9 cellular contexts compared by ENCODE assay signal in genomic region chr5:157027663-157028062, GRCh38. TPM values are rescaled to one million over a fixed set of nuclear protein-coding genes. Genes with fewer than 3 reads are reported as not detected.
DNase-seq lines count a peak whose midpoint lies in the region; ATAC-seq and FAIRE-seq lines count a peak whose summit lies in the region.
"Not testable (repeated sequence)": the region's sequence is repeated elsewhere in the genome, so short reads cannot be mapped to it uniquely, and the experiment has no call there.
"Had no signal": no experiment of that assay in that cellular context is flagged by ENCODE, and none has a peak within 500 bp of the region (broad histone marks: within the 10 kb centered on the region; RNA-seq: fewer than 3 reads in every experiment).

No MANE protein-coding gene starts in this region.

- H3K36me3 Mint-ChIP-seq in activated CD4-positive, alpha-beta memory T cell treated with anti-CD3 and anti-CD28 coated beads, Interleukin-2, amount 10 ng/mL, durations not matched to agents 7 days and 5 days (ENCODE audit: low read depth): peaks cover 21% of the 10 kb centered on the region

- POLR2A ChIA-PET in activated CD4-positive, alpha-beta memory T cell treated with anti-CD3 and anti-CD28 coated beads, Interleukin-2, amount 10 ng/mL, durations not matched to agents 7 days and 5 days (lab: Charles Lee): interaction anchor here (1.5 to 4.7 kb wide), 3 partner anchors 47 to 115 kb away, joined by 6 to 33 read pairs (median 10); partner anchors contain the start of genes HAVCR2 and MED7

- DNase-seq in GM18507 (ENCODE audit: extremely low spot score, insufficient read length, low read depth): not testable (repeated sequence)
- DNase-seq in GM19238 (ENCODE audit: insufficient read length, low spot score): peak; percentile 22
- DNase-seq in activated CD4-positive, alpha-beta memory T cell treated with anti-CD3 and anti-CD28 coated beads, Interleukin-2, amount 10 ng/mL, durations not matched to agents 7 days and 5 days: peak; percentile 25

- peak overlapping the region; percentile 75 for H3K27ac Mint-ChIP-seq in activated CD4-positive, alpha-beta memory T cell treated with anti-CD3 and anti-CD28 coated beads, Interleukin-2, amount 10 ng/mL, durations not matched to agents 7 days and 5 days

- not testable (repeated sequence) for H3K4me3 Mint-ChIP-seq in activated CD4-positive, alpha-beta memory T cell treated with anti-CD3 and anti-CD28 coated beads, Interleukin-2, amount 10 ng/mL, durations not matched to agents 7 days and 5 days

- not testable (repeated sequence) for H3K9me3 Mint-ChIP-seq in activated CD4-positive, alpha-beta memory T cell treated with anti-CD3 and anti-CD28 coated beads, Interleukin-2, amount 10 ng/mL, durations not matched to agents 7 days and 5 days

- H3K4me1 Mint-ChIP-seq in activated CD4-positive, alpha-beta memory T cell treated with anti-CD3 and anti-CD28 coated beads, Interleukin-2, amount 10 ng/mL, durations not matched to agents 7 days and 5 days: peaks cover 81% of the 10 kb centered on the region

- H3K27me3 Mint-ChIP-seq in activated CD4-positive, alpha-beta memory T cell treated with anti-CD3 and anti-CD28 coated beads, Interleukin-2, amount 10 ng/mL, durations not matched to agents 7 days and 5 days: not testable (repeated sequence)

- CTCF ChIA-PET in activated CD4-positive, alpha-beta memory T cell treated with anti-CD3 and anti-CD28 coated beads, Interleukin-2, amount 10 ng/mL, durations not matched to agents 7 days and 5 days (lab: Charles Lee): interaction anchor here (1.2 to 4.3 kb wide), 7 partner anchors 10 to 114 kb away, joined by 3 to 23 read pairs (median 17); partner anchors contain the start of genes HAVCR2 and MED7

- ATAC-seq in GM21390 (IDR thresholded peaks at IDR 0.05; ENCODE audit: unreplicated experiment) (peak; percentile 93), HG02642 (IDR thresholded peaks at IDR 0.05; ENCODE audit: poor library complexity, unreplicated experiment) (peak; percentile 86), HG03060 (IDR thresholded peaks at IDR 0.05; ENCODE audit: low read depth, unreplicated experiment) (peak; percentile 92), HG03442 (IDR thresholded peaks at IDR 0.05; ENCODE audit: unreplicated experiment) (peak; percentile 90)

- peak; percentile 88 for FAIRE-seq in GM18507 (lab: Jason Lieb, UNC)

RNA-seq across cellular contexts. Expression of gene HAVCR1, which starts 31.3 kb away (rescaled TPM):
- total RNA-seq in activated CD4-positive, alpha-beta memory T cell treated with anti-CD3 and anti-CD28 coated beads, Interleukin-2, amount 10 ng/mL, durations not matched to agents 7 days and 5 days: 1 to 10 TPM; 3.6 to 3.7 TPM
- total RNA-seq: fibroblast of lung, RPMI7951 had no signal
